ENCODE assay signal across 1 cellular context in genomic region chr7:9600974-9601373, GRCh38.
TF ChIP-seq lines count a peak whose summit lies in the region.

No MANE protein-coding gene starts in this region.

TF ChIP-seq in GM12878, 131 proteins besides CTCF, POLR2A, EP300 and RAD21:
- TF ChIP-seq BHLHE40 (IDR thresholded peaks at IDR 0.05; ENCODE audit: borderline replicate concordance in 1 of 2, low read depth in 2 of 2, low read length in 1 of 2) (no peak), MXI1 (IDR thresholded peaks at IDR 0.05; ENCODE audit: low read depth, low read length) (no peak), SPI1 (IDR thresholded peaks at IDR 0.05; ENCODE audit: borderline replicate concordance, insufficient read depth, low read depth, low read length) (no peak), ZBTB4 (CRISPR knock-in tag; IDR thresholded peaks at IDR 0.05) (no peak), PML (IDR thresholded peaks at IDR 0.05; ENCODE audit: low read length) (no peak), KLF5 (IDR thresholded peaks at IDR 0.05; ENCODE audit: partially characterized antibody) (no peak), RELA (IDR thresholded peaks at IDR 0.05; ENCODE audit: borderline replicate concordance, partially characterized antibody) (no peak), SREBF1 (IDR thresholded peaks at IDR 0.05; ENCODE audit: low read length) (no peak), CHD1 (IDR thresholded peaks at IDR 0.05; ENCODE audit: low read depth, low read length) (no peak), JUND (IDR thresholded peaks at IDR 0.05; ENCODE audit: low read depth, low read length) (no peak), ZNF384 (IDR thresholded peaks at IDR 0.05; ENCODE audit: borderline replicate concordance, low read depth, low read length) (no peak), TARDBP (IDR thresholded peaks at IDR 0.05; ENCODE audit: borderline replicate concordance) (no peak)
